In the genomic region with DNA sequence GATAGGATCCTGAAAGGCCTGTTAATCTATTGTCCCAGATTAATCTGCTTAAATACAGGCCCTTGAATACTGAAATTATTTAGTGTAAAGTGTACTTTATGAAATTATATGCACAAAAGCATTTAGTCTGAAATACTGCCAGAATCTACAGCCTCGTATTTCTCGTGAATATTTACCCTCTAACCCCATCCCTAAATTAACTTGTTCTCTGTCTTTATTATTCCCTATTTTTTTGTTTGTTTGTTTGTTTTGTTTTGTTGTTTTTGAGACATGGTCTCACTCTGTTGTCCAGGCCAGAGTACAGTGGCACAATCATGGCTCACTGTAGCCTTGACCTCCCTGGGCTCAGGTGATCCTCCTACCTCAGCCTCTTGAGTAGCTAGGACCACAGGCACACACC, we compare ENCODE assay signal across 34 cellular contexts. TPM values are rescaled to one million over a fixed set of nuclear protein-coding genes. Genes with fewer than 3 reads are reported as not detected.
"Had no signal": no experiment of that assay in that cellular context is flagged by ENCODE, and none has a peak within 500 bp of the region (broad histone marks: within the 10 kb centered on the region; RNA-seq: fewer than 3 reads in every experiment).

No MANE protein-coding gene starts in this region.

- DNase-seq: Karpas-422, Kasumi-1, MG63, MM.1S, MV-4-11, NCI-H1048, NCI-H1092, NCI-H1092 treated with DMSO at 0.1 percent for 48 hours, NCI-H1105, NCI-H1105 treated with DMSO at 0.1 percent for 48 hours, NCI-H1417, NCI-H1417 treated with DMSO at 0.1 percent for 48 hours, NCI-H1436, NCI-H1436 treated with DMSO at 0.1 percent for 48 hours, NCI-H146, NCI-H1694, NCI-H1694 treated with DMSO at 0.1 percent for 48 hours, NCI-H187, NCI-H187 treated with DMSO at 0.1 percent for 48 hours, NCI-H1930, NCI-H2029, NCI-H2029 treated with DMSO at 0.1 percent for 48 hours, NCI-H2081, NCI-H2081 treated with DMSO at 0.1 percent for 48 hours, NCI-H2107, NCI-H2171, NCI-H2171 treated with DMSO at 0.1 percent for 48 hours, NCI-H2227 treated with DMSO at 0.1 percent for 48 hours, NCI-H345, NCI-H446, NCI-H446 treated with DMSO at 0.1 percent for 48 hours, NCI-H510A, NCI-H510A treated with DMSO at 0.1 percent for 48 hours had no signal

- H3K4me3 ChIP-seq: MG63 had no signal

- H3K9me3 ChIP-seq: MG63 had no signal

- H3K27me3 ChIP-seq: MG63 had no signal

- H3K36me3 ChIP-seq: MG63 had no signal

RNA-seq across cellular contexts. Expression of gene CPED1, which starts 2.7 kb away (rescaled TPM):
- total RNA-seq: MCF 10A had no signal
